10 cellular contexts compared by ENCODE assay signal in genomic region chr5:72166070-72166979, GRCh38. TPM values are rescaled to one million over a fixed set of nuclear protein-coding genes. Genes with fewer than 3 reads are reported as not detected.
DNase-seq lines count a peak whose midpoint lies in the region; ATAC-seq lines count a peak whose summit lies in the region.
"Had no signal": no experiment of that assay in that cellular context is flagged by ENCODE, and none has a peak within 500 bp of the region (broad histone marks: within the 10 kb centered on the region; RNA-seq: fewer than 3 reads in every experiment).

No MANE protein-coding gene starts in this region.

- DNase-seq in AG08395 (ENCODE audit: low spot score) (peak; percentile 39), NCI-H2081 treated with DMSO at 0.1 percent for 48 hours (lab: John Stamatoyannopoulos, UW) (peak; percentile 54), caudate nucleus (lab: John Stamatoyannopoulos, UW) (peak in 54 of 61 donors; percentile 7 to 84 (median 51)), left lobe of liver (ENCODE audit: low spot score) (no peak), ureter (ENCODE audit: low spot score) (peak; percentile 54), T-helper 2 cell (no peak), UCSD-AML1 (lab: John Stamatoyannopoulos, UW; ENCODE audit: unreplicated experiment) (no peak)

- ATAC-seq in left lobe of liver (peak; percentile 48), HG02798 (IDR thresholded peaks at IDR 0.05; ENCODE audit: poor library complexity, unreplicated experiment) (no peak)

- H3K27ac ChIP-seq in caudate nucleus (ENCODE audit: low read depth, low read length): peak overlapping the region; percentile 82
- H3K27ac ChIP-seq: C4-2B, psoas muscle had no signal

RNA-seq across cellular contexts. Expression of gene MAP1B, which starts 59.0 kb away (rescaled TPM):
- total RNA-seq in left lobe of liver: 3.4 TPM
- total RNA-seq in ureter: 128 TPM

Comparison
In these comparisons a context has a peak if more than half of its experiments do, and no peak if none do; other contexts are left out.
1. DNase-seq: peak in AG08395 (single experiment), NCI-H2081 treated with DMSO at 0.1 percent for 48 hours (single experiment), caudate nucleus (54 of 61) and ureter (single experiment); none in left lobe of liver (single experiment), T-helper 2 cell (0 of 5) and UCSD-AML1 (single experiment).
2. RNA of gene MAP1B, which starts 59.0 kb away (total RNA-seq): 128 TPM in ureter (single experiment); 3.4 TPM in left lobe of liver (single experiment); every median in the first group is over 10 times any median in the second.